Comparison of ENCODE assay signal across 21 cellular contexts in the genomic region with DNA sequence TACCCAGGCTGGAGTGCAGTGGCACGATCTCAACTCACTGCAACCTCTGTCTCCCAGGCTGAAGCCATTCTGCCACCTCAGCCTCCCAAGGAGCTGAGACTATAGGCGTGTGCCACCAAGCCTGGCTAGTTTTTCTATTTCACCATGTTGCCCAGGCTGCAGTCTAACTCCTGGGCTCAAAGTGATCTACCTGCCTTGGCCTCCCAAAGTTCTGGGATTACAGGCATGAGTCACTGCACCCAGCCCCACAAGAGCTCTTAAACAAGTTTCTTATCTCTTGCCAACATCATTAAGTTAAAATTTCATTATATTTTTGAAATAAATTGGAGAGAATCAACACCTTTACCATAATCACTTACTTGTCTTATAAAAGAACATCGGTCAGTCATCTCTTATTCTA.
"Had no signal": no experiment of that assay in that cellular context is flagged by ENCODE, and none has a peak within 500 bp of the region (broad histone marks: within the 10 kb centered on the region; RNA-seq: fewer than 3 reads in every experiment).

No MANE protein-coding gene starts in this region.

- H3K36me3 Mint-ChIP-seq: naive thymus-derived CD8-positive, alpha-beta T cell; stimulated activated naive B cell treated with anti-CD40 and anti-IgM and Interleukin-4, amounts not matched to agents 10 μg/mL and 1 μg/mL and 100 μg/mL, for 72 hours had no signal

- H3K36me3 ChIP-seq: colonic mucosa, gastrocnemius medialis, prostate gland, right atrium auricular region, sigmoid colon had no signal

- H3K4me3 Mint-ChIP-seq: dendritic cell treated with granulocyte-macrophage colony-stimulating factor and Interleukin-4, amounts not matched to agents 40 ng/mL and 50 ng/mL, for 4 days; endodermal cell; naive thymus-derived CD8-positive, alpha-beta T cell; nephron progenitor cell; stimulated activated naive B cell treated with anti-CD40 and anti-IgM and Interleukin-4, amounts not matched to agents 10 μg/mL and 1 μg/mL and 100 μg/mL, for 72 hours; stimulated activated naive CD8-positive, alpha-beta T cell treated with anti-CD3 and anti-CD28 coated beads, Interleukin-15, Interleukin-2, amounts not matched to agents 100 ng/mL and 50 ng/mL, for 24 hours had no signal

- H3K4me1 ChIP-seq: colonic mucosa, prostate gland, right atrium auricular region, sigmoid colon had no signal

- H3K9me3 ChIP-seq: colonic mucosa, gastrocnemius medialis, prostate gland, right atrium auricular region, sigmoid colon, spleen, thoracic aorta, tibial nerve, upper lobe of left lung had no signal

- DNase-seq: colonic mucosa; effector CD8-positive, alpha-beta T cell; endodermal cell; erythroblast; gastrocnemius medialis; head of caudate nucleus; kidney; naive thymus-derived CD8-positive, alpha-beta T cell; nephron progenitor cell; nucleus accumbens; sigmoid colon; spleen; stimulated activated CD4-positive, alpha-beta T cell treated with anti-CD3 and anti-CD28 coated beads, Interleukin-4, amount 100 ng/mL, for 4 hours; stimulated activated naive B cell treated with anti-CD40 and anti-IgM and Interleukin-4, amounts not matched to agents 10 μg/mL and 1 μg/mL and 100 μg/mL, for 72 hours; upper lobe of left lung had no signal

- H3K4me1 Mint-ChIP-seq: naive thymus-derived CD8-positive, alpha-beta T cell; stimulated activated naive B cell treated with anti-CD40 and anti-IgM and Interleukin-4, amounts not matched to agents 10 μg/mL and 1 μg/mL and 100 μg/mL, for 72 hours had no signal

- H3K27ac Mint-ChIP-seq: dendritic cell treated with granulocyte-macrophage colony-stimulating factor and Interleukin-4, amounts not matched to agents 40 ng/mL and 50 ng/mL, for 4 days; endodermal cell; naive thymus-derived CD8-positive, alpha-beta T cell; nephron progenitor cell; stimulated activated naive B cell treated with anti-CD40 and anti-IgM and Interleukin-4, amounts not matched to agents 10 μg/mL and 1 μg/mL and 100 μg/mL, for 72 hours; stimulated activated naive CD8-positive, alpha-beta T cell treated with anti-CD3 and anti-CD28 coated beads, Interleukin-15, Interleukin-2, amounts not matched to agents 100 ng/mL and 50 ng/mL, for 24 hours had no signal

- H3K9me3 Mint-ChIP-seq: dendritic cell treated with granulocyte-macrophage colony-stimulating factor and Interleukin-4, amounts not matched to agents 40 ng/mL and 50 ng/mL, for 4 days; naive thymus-derived CD8-positive, alpha-beta T cell; stimulated activated naive B cell treated with anti-CD40 and anti-IgM and Interleukin-4, amounts not matched to agents 10 μg/mL and 1 μg/mL and 100 μg/mL, for 72 hours; stimulated activated naive CD8-positive, alpha-beta T cell treated with anti-CD3 and anti-CD28 coated beads, Interleukin-15, Interleukin-2, amounts not matched to agents 100 ng/mL and 50 ng/mL, for 24 hours had no signal

- H3K27ac ChIP-seq: colonic mucosa, gastrocnemius medialis, prostate gland, right atrium auricular region, sigmoid colon, spleen, thoracic aorta, tibial nerve, upper lobe of left lung had no signal

- H3K4me3 ChIP-seq: colonic mucosa, gastrocnemius medialis, prostate gland, right atrium auricular region, sigmoid colon, spleen, thoracic aorta, tibial nerve, upper lobe of left lung had no signal

- H3K27me3 ChIP-seq: colonic mucosa, gastrocnemius medialis, right atrium auricular region, sigmoid colon, tibial nerve, upper lobe of left lung had no signal

- ATAC-seq: gastrocnemius medialis; naive thymus-derived CD8-positive, alpha-beta T cell; stimulated activated naive B cell treated with anti-CD40 and anti-IgM and Interleukin-4, amounts not matched to agents 10 μg/mL and 1 μg/mL and 100 μg/mL, for 72 hours had no signal
